ENCODE assay signal across 9 cellular contexts in genomic region chr2:162333968-162334367, GRCh38. TPM values are rescaled to one million over a fixed set of nuclear protein-coding genes. Genes with fewer than 3 reads are reported as not detected.
DNase-seq lines count a peak whose midpoint lies in the region; ATAC-seq, FAIRE-seq and TF ChIP-seq lines count a peak whose summit lies in the region.
"Had no signal": no experiment of that assay in that cellular context is flagged by ENCODE, and none has a peak within 500 bp of the region (broad histone marks: within the 10 kb centered on the region; RNA-seq: fewer than 3 reads in every experiment).

No MANE protein-coding gene starts in this region.

- H3K4me1 Mint-ChIP-seq in activated T-helper 1 cell treated with anti-CD3 and anti-CD28 coated beads, Interleukin-12 subunit alpha, Interleukin-12 subunit beta, Interleukin-2, Interleukin-4 antibody, amounts not matched to agents 30 ng/mL and 10 ng/mL and 1 ng/mL, durations not matched to agents 14 hours and 24 hours and 36 hours (ENCODE audit: low read depth): peaks cover under 1% of the 10 kb centered on the region

- TF ChIP-seq CTCF in foreskin keratinocyte (conservative IDR thresholded peaks at IDR 0.05): peak; percentile 69

- intact Hi-C loops in activated T-helper 1 cell treated with anti-CD3 and anti-CD28 coated beads, Interleukin-12 subunit alpha, Interleukin-12 subunit beta, Interleukin-2, Interleukin-4 antibody, amounts not matched to agents 30 ng/mL and 10 ng/mL and 1 ng/mL, durations not matched to agents 14 hours and 24 hours and 36 hours (cut with micrococcal nuclease): no loop called here

- H3K4me3 Mint-ChIP-seq in activated T-helper 1 cell treated with anti-CD3 and anti-CD28 coated beads, Interleukin-12 subunit alpha, Interleukin-12 subunit beta, Interleukin-2, Interleukin-4 antibody, amounts not matched to agents 30 ng/mL and 10 ng/mL and 1 ng/mL, durations not matched to agents 14 hours and 24 hours and 36 hours: no peak overlapping the region
- H3K4me3 Mint-ChIP-seq: T-helper 1 cell treated with Interleukin-12 subunit alpha and Interleukin-12 subunit beta and Interleukin-4 antibody, amounts not matched to agents 30 μg/mL and 1 μg/mL, for 36 hours had no signal

- in situ Hi-C loops in Caki2 (cut with HindIII; ENCODE audit: low pct_unique_long_range_greater_than_20kb, low sequenced_read_pairs) (no loop called here), SK-MEL-5 (cut with HindIII; ENCODE audit: low pct_unique_long_range_greater_than_20kb, low sequenced_read_pairs) (no loop called here)

- H3K27me3 ChIP-seq in foreskin keratinocyte: no peaks in the 10 kb centered on the region

- no peaks in the 10 kb centered on the region for H3K27me3 Mint-ChIP-seq in activated T-helper 1 cell treated with anti-CD3 and anti-CD28 coated beads, Interleukin-12 subunit alpha, Interleukin-12 subunit beta, Interleukin-2, Interleukin-4 antibody, amounts not matched to agents 30 ng/mL and 10 ng/mL and 1 ng/mL, durations not matched to agents 14 hours and 24 hours and 36 hours (ENCODE audit: insufficient read depth)

- FAIRE-seq in urothelium cell line (lab: Jason Lieb, UNC): no peak

- H3K36me3 Mint-ChIP-seq in activated T-helper 1 cell treated with anti-CD3 and anti-CD28 coated beads, Interleukin-12 subunit alpha, Interleukin-12 subunit beta, Interleukin-2, Interleukin-4 antibody, amounts not matched to agents 30 ng/mL and 10 ng/mL and 1 ng/mL, durations not matched to agents 14 hours and 24 hours and 36 hours (ENCODE audit: low read depth): no peaks in the 10 kb centered on the region

- peak; percentile 26 for DNase-seq in Caki2 (ENCODE audit: low read depth)
- peak; percentile 68 for DNase-seq in SK-MEL-5 (ENCODE audit: low read depth, low spot score)
- peak in 1 of 2 donors; percentile 47 for DNase-seq in foreskin keratinocyte
- DNase-seq in urothelium cell line (ENCODE audit: low spot score): peak; percentile 44
- DNase-seq in foreskin melanocyte: no peak
- DNase-seq in activated T-helper 1 cell treated with anti-CD3 and anti-CD28 coated beads, Interleukin-12 subunit alpha, Interleukin-12 subunit beta, Interleukin-2, Interleukin-4 antibody, amounts not matched to agents 30 ng/mL and 10 ng/mL and 1 ng/mL, durations not matched to agents 14 hours and 24 hours and 36 hours (ENCODE audit: low spot score): no peak

- H3K4me1 ChIP-seq in foreskin keratinocyte: peaks cover 3% of the 10 kb centered on the region

- H3K9me3 Mint-ChIP-seq in activated T-helper 1 cell treated with anti-CD3 and anti-CD28 coated beads, Interleukin-12 subunit alpha, Interleukin-12 subunit beta, Interleukin-2, Interleukin-4 antibody, amounts not matched to agents 30 ng/mL and 10 ng/mL and 1 ng/mL, durations not matched to agents 14 hours and 24 hours and 36 hours: no peaks in the 10 kb centered on the region
- H3K9me3 Mint-ChIP-seq: T-helper 1 cell treated with Interleukin-12 subunit alpha and Interleukin-12 subunit beta and Interleukin-4 antibody, amounts not matched to agents 30 μg/mL and 1 μg/mL, for 36 hours had no signal

- H3K27ac Mint-ChIP-seq in activated T-helper 1 cell treated with anti-CD3 and anti-CD28 coated beads, Interleukin-12 subunit alpha, Interleukin-12 subunit beta, Interleukin-2, Interleukin-4 antibody, amounts not matched to agents 30 ng/mL and 10 ng/mL and 1 ng/mL, durations not matched to agents 14 hours and 24 hours and 36 hours: no peak overlapping the region
- H3K27ac Mint-ChIP-seq: T-helper 1 cell treated with Interleukin-12 subunit alpha and Interleukin-12 subunit beta and Interleukin-4 antibody, amounts not matched to agents 30 μg/mL and 1 μg/mL, for 36 hours had no signal

- peak; percentile 74 for ATAC-seq in GM18867 (IDR thresholded peaks at IDR 0.05; ENCODE audit: unreplicated experiment)
- peak; percentile 62 for ATAC-seq in HG03095 (IDR thresholded peaks at IDR 0.05; ENCODE audit: unreplicated experiment)
- ATAC-seq in foreskin keratinocyte: peak; percentile 81

- H3K27ac ChIP-seq in foreskin keratinocyte: no peak overlapping the region

RNA-seq across cellular contexts. Expression of gene GCA, which starts 10.0 kb away (rescaled TPM):
- 15.1 and 27.5 TPM in 2 replicates for total RNA-seq in Caki2 (2014; rRNA removed; shearing (Covaris generic); ENCODE audit: low replicate concordance)
- total RNA-seq in SK-MEL-5 (2014; rRNA removed; shearing (Covaris generic)): 5.6 and 5.7 TPM in 2 replicates
- polyA plus RNA-seq in SK-MEL-5 (2015; cell fraction: cytosol; rRNA removed): 5.3 and 5.9 TPM in 2 replicates
- polyA plus RNA-seq in SK-MEL-5 (2015; cell fraction: nucleus; rRNA removed): 44.8 and 45.3 TPM in 2 replicates
- 7.5 and 9.2 TPM in 2 replicates for total RNA-seq in foreskin keratinocyte
- 4.8 and 5.0 TPM in 2 replicates for polyA plus RNA-seq in foreskin keratinocyte
- 14.5 and 14.9 TPM in 2 replicates for total RNA-seq in activated T-helper 1 cell treated with anti-CD3 and anti-CD28 coated beads, Interleukin-12 subunit alpha, Interleukin-12 subunit beta, Interleukin-2, Interleukin-4 antibody, amounts not matched to agents 30 ng/mL and 10 ng/mL and 1 ng/mL, durations not matched to agents 14 hours and 24 hours and 36 hours

RNA-seq across cellular contexts. Expression of gene IFIH1, which starts 15.5 kb away (rescaled TPM):
- total RNA-seq in Caki2 (2014; rRNA removed; shearing (Covaris generic); ENCODE audit: low replicate concordance): 2.6 and 8.5 TPM in 2 replicates
- total RNA-seq in SK-MEL-5 (2014; rRNA removed; shearing (Covaris generic)): 3.6 and 4.2 TPM in 2 replicates
- 3.9 and 4.1 TPM in 2 replicates for polyA plus RNA-seq in SK-MEL-5 (2015; cell fraction: cytosol; rRNA removed)
- 2.5 and 3.0 TPM in 2 replicates for polyA plus RNA-seq in SK-MEL-5 (2015; cell fraction: nucleus; rRNA removed)
- total RNA-seq in foreskin keratinocyte: 29.7 and 37.9 TPM in 2 replicates
- polyA plus RNA-seq in foreskin keratinocyte: 12.1 and 14.5 TPM in 2 replicates
- total RNA-seq in activated T-helper 1 cell treated with anti-CD3 and anti-CD28 coated beads, Interleukin-12 subunit alpha, Interleukin-12 subunit beta, Interleukin-2, Interleukin-4 antibody, amounts not matched to agents 30 ng/mL and 10 ng/mL and 1 ng/mL, durations not matched to agents 14 hours and 24 hours and 36 hours: 27.9 TPM in 2 replicates

Comparison
In these comparisons a context has a peak if more than half of its experiments do, and no peak if none do; other contexts are left out.
1. DNase-seq: peak in Caki2 (single experiment), SK-MEL-5 (single experiment) and urothelium cell line (single experiment); none in foreskin melanocyte (single experiment) and activated T-helper 1 cell treated with anti-CD3 and anti-CD28 coated beads, Interleukin-12 subunit alpha, Interleukin-12 subunit beta, Interleukin-2, Interleukin-4 antibody, amounts not matched to agents 30 ng/mL and 10 ng/mL and 1 ng/mL, durations not matched to agents 14 hours and 24 hours and 36 hours (single experiment).
2. Peak in every context shown above with its lines, with median percentiles within 50 percentile points of each other: ATAC-seq.